ENCODE assay signal across 1 cellular context in the genomic region with DNA sequence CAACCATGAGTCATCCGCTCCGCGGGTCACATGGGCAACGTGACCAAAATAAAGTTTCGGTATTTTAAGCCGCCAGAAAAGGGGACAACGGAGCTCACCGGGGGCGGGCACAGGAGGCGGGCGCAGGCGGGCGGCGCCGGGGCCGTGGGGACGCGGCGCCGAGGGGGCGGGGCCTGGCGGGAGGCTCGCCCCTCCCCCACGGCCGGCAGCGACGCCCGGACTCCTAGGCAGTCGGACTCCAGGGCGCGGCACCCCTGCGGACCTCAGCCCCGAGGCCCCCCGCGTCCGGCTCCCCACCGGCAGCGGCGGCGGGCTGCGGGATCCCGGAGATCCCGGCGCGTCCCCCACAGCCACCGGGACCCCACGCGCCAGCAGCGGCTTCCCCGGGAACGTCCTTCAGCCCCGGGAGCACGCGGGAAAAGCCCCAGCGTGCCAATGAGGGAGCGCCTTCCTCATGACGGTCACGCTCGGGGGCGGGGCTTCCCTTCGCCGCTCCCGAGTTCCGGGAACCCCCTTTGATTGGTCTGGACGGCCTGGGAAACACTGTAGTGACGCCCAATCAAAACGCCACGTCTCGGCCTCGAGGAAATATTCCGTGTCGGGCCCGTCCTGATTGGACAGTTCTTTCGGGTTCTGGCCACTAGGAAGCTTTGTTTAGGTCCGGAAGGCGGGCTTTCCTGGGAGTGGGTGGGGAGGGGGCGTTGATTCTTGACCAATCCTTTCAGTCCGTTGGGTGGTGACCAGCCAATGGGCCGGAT.
TF ChIP-seq lines count a peak whose summit lies in the region.

No MANE protein-coding gene starts in this region.

TF ChIP-seq in K562, 482 proteins besides CTCF, POLR2A, EP300 and RAD21 (continued from another document and continues in another):
- TF ChIP-seq, protein P1, sequence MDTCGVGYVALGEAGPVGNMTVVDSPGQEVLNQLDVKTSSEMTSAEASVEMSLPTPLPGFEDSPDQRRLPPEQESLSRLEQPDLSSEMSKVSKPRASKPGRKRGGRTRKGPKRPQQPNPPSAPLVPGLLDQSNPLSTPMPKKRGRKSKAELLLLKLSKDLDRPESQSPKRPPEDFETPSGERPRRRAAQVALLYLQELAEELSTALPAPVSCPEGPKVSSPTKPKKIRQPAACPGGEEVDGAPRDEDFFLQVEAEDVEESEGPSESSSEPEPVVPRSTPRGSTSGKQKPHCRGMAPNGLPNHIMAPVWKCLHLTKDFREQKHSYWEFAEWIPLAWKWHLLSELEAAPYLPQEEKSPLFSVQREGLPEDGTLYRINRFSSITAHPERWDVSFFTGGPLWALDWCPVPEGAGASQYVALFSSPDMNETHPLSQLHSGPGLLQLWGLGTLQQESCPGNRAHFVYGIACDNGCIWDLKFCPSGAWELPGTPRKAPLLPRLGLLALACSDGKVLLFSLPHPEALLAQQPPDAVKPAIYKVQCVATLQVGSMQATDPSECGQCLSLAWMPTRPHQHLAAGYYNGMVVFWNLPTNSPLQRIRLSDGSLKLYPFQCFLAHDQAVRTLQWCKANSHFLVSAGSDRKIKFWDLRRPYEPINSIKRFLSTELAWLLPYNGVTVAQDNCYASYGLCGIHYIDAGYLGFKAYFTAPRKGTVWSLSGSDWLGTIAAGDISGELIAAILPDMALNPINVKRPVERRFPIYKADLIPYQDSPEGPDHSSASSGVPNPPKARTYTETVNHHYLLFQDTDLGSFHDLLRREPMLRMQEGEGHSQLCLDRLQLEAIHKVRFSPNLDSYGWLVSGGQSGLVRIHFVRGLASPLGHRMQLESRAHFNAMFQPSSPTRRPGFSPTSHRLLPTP (IDR thresholded peaks at IDR 0.05; ENCODE audit: borderline replicate concordance, extremely low read depth, insufficient read length): no peak
- no peak for TF ChIP-seq ZNF253 (CRISPR knock-in tag; conservative IDR thresholded peaks at IDR 0.05)
- TF ChIP-seq GABPB2 (CRISPR knock-in tag; conservative IDR thresholded peaks at IDR 0.05): no peak
- no peak for TF ChIP-seq KHSRP (IDR thresholded peaks at IDR 0.05)
- TF ChIP-seq NCOA6 (IDR thresholded peaks at IDR 0.05): no peak
- TF ChIP-seq RBM22 (IDR thresholded peaks at IDR 0.05; ENCODE audit: low read depth, low read length, poor library complexity, severe bottlenecking): no peak
- TF ChIP-seq RAD51 (IDR thresholded peaks at IDR 0.05; ENCODE audit: borderline replicate concordance, low read depth): no peak
- TF ChIP-seq ETV1 (tag; conservative IDR thresholded peaks at IDR 0.05; ENCODE audit: low read depth): no peak
- no peak for TF ChIP-seq ZSCAN32 (CRISPR knock-in tag; IDR thresholded peaks at IDR 0.05)
- TF ChIP-seq MNT (conservative IDR thresholded peaks at IDR 0.05): peak; percentile 85 to 95
- no peak for TF ChIP-seq ZNF445 (CRISPR knock-in tag; IDR thresholded peaks at IDR 0.05; ENCODE audit: low read depth)
- no peak; the same call in 1 of the 2 replicates for TF ChIP-seq ZBTB17 (CRISPR knock-in tag; IDR thresholded peaks at IDR 0.05)
- TF ChIP-seq, protein P2, sequence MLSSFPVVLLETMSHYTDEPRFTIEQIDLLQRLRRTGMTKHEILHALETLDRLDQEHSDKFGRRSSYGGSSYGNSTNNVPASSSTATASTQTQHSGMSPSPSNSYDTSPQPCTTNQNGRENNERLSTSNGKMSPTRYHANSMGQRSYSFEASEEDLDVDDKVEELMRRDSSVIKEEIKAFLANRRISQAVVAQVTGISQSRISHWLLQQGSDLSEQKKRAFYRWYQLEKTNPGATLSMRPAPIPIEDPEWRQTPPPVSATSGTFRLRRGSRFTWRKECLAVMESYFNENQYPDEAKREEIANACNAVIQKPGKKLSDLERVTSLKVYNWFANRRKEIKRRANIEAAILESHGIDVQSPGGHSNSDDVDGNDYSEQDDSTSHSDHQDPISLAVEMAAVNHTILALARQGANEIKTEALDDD (IDR thresholded peaks at IDR 0.05): no peak
- TF ChIP-seq NR1H2 (CRISPR knock-in tag; IDR thresholded peaks at IDR 0.05): no peak
- peak; percentile 82; the same call in 1 of the 2 replicates for TF ChIP-seq REST (CRISPR knock-in tag; IDR thresholded peaks at IDR 0.05; ENCODE audit: low read depth)
- no peak for TF ChIP-seq RUNX1 (IDR thresholded peaks at IDR 0.05; ENCODE audit: low read depth)
- TF ChIP-seq ZZZ3 (IDR thresholded peaks at IDR 0.05): no peak
- TF ChIP-seq ILK (tag; IDR thresholded peaks at IDR 0.05; ENCODE audit: borderline replicate concordance, low read depth): no peak
- TF ChIP-seq TFAP4 (CRISPR knock-in tag; IDR thresholded peaks at IDR 0.05; ENCODE audit: borderline replicate concordance): peak; percentile 69; the same call in 1 of the 2 replicates
- no peak for TF ChIP-seq TSC22D4 (tag; IDR thresholded peaks at IDR 0.05)
- peak; percentile 44 for TF ChIP-seq SMAD1 (IDR thresholded peaks at IDR 0.05; ENCODE audit: low read depth, low read length, partially characterized antibody)
- no peak for TF ChIP-seq ZNF77 (CRISPR knock-in tag; IDR thresholded peaks at IDR 0.05)
- TF ChIP-seq MYBL2 (IDR thresholded peaks at IDR 0.05; ENCODE audit: low read depth): no peak
- no peak for TF ChIP-seq MYBL2 (CRISPR knock-in tag; IDR thresholded peaks at IDR 0.05; ENCODE audit: borderline replicate concordance)
- TF ChIP-seq FOXM1 (IDR thresholded peaks at IDR 0.05; ENCODE audit: low read depth): peak; percentile 71; the same call in 1 of the 2 replicates
- TF ChIP-seq FOXM1 (CRISPR knock-in tag; IDR thresholded peaks at IDR 0.05; ENCODE audit: low read depth): peak; percentile 95
- TF ChIP-seq ZC3H8 (IDR thresholded peaks at IDR 0.05): no peak
- no peak for TF ChIP-seq ZNF408 (CRISPR knock-in tag; IDR thresholded peaks at IDR 0.05; ENCODE audit: low read depth)
- TF ChIP-seq, protein P3, sequence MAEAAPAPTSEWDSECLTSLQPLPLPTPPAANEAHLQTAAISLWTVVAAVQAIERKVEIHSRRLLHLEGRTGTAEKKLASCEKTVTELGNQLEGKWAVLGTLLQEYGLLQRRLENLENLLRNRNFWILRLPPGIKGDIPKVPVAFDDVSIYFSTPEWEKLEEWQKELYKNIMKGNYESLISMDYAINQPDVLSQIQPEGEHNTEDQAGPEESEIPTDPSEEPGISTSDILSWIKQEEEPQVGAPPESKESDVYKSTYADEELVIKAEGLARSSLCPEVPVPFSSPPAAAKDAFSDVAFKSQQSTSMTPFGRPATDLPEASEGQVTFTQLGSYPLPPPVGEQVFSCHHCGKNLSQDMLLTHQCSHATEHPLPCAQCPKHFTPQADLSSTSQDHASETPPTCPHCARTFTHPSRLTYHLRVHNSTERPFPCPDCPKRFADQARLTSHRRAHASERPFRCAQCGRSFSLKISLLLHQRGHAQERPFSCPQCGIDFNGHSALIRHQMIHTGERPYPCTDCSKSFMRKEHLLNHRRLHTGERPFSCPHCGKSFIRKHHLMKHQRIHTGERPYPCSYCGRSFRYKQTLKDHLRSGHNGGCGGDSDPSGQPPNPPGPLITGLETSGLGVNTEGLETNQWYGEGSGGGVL (CRISPR knock-in tag; IDR thresholded peaks at IDR 0.05): no peak
- TF ChIP-seq FOSL1 (tag; conservative IDR thresholded peaks at IDR 0.05): peak; percentile 99
- TF ChIP-seq DIDO1 (tag; IDR thresholded peaks at IDR 0.05; ENCODE audit: low read depth): no peak
- TF ChIP-seq SETDB1 (IDR thresholded peaks at IDR 0.05; ENCODE audit: low read length): no peak
- TF ChIP-seq ZNF444 (CRISPR knock-in tag; IDR thresholded peaks at IDR 0.05): no peak
- TF ChIP-seq, protein P4, sequence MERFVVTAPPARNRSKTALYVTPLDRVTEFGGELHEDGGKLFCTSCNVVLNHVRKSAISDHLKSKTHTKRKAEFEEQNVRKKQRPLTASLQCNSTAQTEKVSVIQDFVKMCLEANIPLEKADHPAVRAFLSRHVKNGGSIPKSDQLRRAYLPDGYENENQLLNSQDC (CRISPR knock-in tag; IDR thresholded peaks at IDR 0.05): no peak
- no peak for TF ChIP-seq DMBX1 (CRISPR knock-in tag; IDR thresholded peaks at IDR 0.05; ENCODE audit: borderline replicate concordance)
- TF ChIP-seq PATZ1 (CRISPR knock-in tag; IDR thresholded peaks at IDR 0.05; ENCODE audit: borderline replicate concordance): no peak
- TF ChIP-seq ZBTB49 (CRISPR knock-in tag; IDR thresholded peaks at IDR 0.05; ENCODE audit: borderline replicate concordance): no peak
